ENCODE assay signal across 9 cellular contexts in the genomic region with DNA sequence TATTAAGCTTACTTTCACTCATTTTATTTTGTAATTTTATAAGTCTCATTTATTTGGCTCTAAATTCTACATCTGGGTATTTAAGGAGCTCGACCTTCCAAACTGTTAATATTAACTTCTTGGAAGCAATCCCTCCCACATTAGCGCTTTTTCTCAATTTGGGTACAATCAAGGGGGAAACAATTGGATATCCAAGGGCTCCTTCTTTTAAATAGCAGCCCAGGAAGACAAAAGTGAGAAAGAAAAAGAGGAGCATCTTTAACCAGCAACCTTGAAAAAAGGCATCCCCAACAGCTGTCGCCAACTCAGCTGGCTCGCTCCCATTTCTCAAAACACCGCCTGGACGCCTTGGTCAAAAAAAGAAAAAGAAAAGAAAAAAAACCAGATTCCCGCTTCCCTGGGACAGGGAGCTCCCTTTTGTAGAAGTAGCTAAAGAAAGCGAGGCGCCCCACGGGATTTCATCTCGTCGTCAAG. TPM values are rescaled to one million over a fixed set of nuclear protein-coding genes. Genes with fewer than 3 reads are reported as not detected.
DNase-seq lines count a peak whose midpoint lies in the region; ATAC-seq, FAIRE-seq and TF ChIP-seq lines count a peak whose summit lies in the region.
"Had no signal": no experiment of that assay in that cellular context is flagged by ENCODE, and none has a peak within 500 bp of the region (broad histone marks: within the 10 kb centered on the region; RNA-seq: fewer than 3 reads in every experiment).

No MANE protein-coding gene starts in this region.

- no peaks in the 10 kb centered on the region for H3K79me2 ChIP-seq in H1 (ENCODE audit: control insufficient read depth in 1 of 2, insufficient read depth in 2 of 2, low read length in 2 of 2)

- no peak overlapping the region for H3K56ac ChIP-seq in IMR-90 (ENCODE audit: extremely low read depth, insufficient read depth, low read length)
- no peak overlapping the region for H3K56ac ChIP-seq in H1 (replicated peaks; ENCODE audit: insufficient read length, low read depth, low read length)

- H3K4me3 Mint-ChIP-seq in nephron, result peak overlapping the region; percentile 87 to 96 (median 93)

- H3K27me3 ChIP-seq in AG04450 (ENCODE audit: control insufficient read depth, insufficient read depth, low read length) (peaks cover 25% of the 10 kb centered on the region), IMR-90 (ENCODE audit: control insufficient read depth, insufficient read depth, low read length) (peaks cover 31% of the 10 kb centered on the region), H1 (replicated peaks in 1 of 4; ENCODE audit: control insufficient read depth in 3 of 4, extremely low read depth in 1 of 4, insufficient read depth in 3 of 4, low read length in 3 of 4) (peaks cover 0 to 29% (median 19%) of the 10 kb centered on the region in 4 experiments; a peak in 6 of 7 replicates)

- no peak overlapping the region for H2AK9ac ChIP-seq in IMR-90 (replicated peaks; ENCODE audit: low read depth, low read length, poor library complexity)

- TF ChIP-seq CTCF in AG04450 (IDR thresholded peaks at IDR 0.05; ENCODE audit: low read depth, low read length) (no peak), IMR-90 (conservative IDR thresholded peaks at IDR 0.05; ENCODE audit: low read depth, low read length) (no peak), H1 (IDR thresholded peaks at IDR 0.05; ENCODE audit: control extremely low read depth in 1 of 3, insufficient read depth in 1 of 3, low read depth in 1 of 3, low read length in 3 of 3) (no peak), nephron (IDR thresholded peaks at IDR 0.05; ENCODE audit: unreplicated experiment in 3 of 3) (no peak)

- H2BK20ac ChIP-seq in IMR-90 (ENCODE audit: low read depth, low read length) (no peak overlapping the region), H1 (ENCODE audit: low read length) (no peak overlapping the region)

- DNase-seq in AG04450 (ENCODE audit: low read depth, low spot score) (no peak), IMR-90 (peak; percentile 13), H1 (ENCODE audit: low read depth in 1 of 2, low spot score in 2 of 2) (no peak), DMS53 treated with DMSO at 0.1 percent for 48 hours (lab: John Stamatoyannopoulos, UW; ENCODE audit: unreplicated experiment) (no peak), AG08395 (ENCODE audit: low spot score) (no peak), NCI-H748 treated with DMSO at 0.1 percent for 48 hours (lab: John Stamatoyannopoulos, UW) (no peak), GM19239 (ENCODE audit: insufficient read length, low spot score) (no peak)

- no peak for TF ChIP-seq POLR2A in IMR-90 (IDR thresholded peaks at IDR 0.05; ENCODE audit: low read depth, low read length)
- TF ChIP-seq POLR2A in H1 (IDR thresholded peaks at IDR 0.05; ENCODE audit: control extremely low read depth in 1 of 2, low read depth in 2 of 2, low read length in 2 of 2), result no peak

- H3K18ac ChIP-seq in IMR-90 (ENCODE audit: low read depth, low read length), result no peak overlapping the region
- no peak overlapping the region for H3K18ac ChIP-seq in H1 (ENCODE audit: extremely low read depth, low read length)

- TF ChIP-seq RAD21 in IMR-90 (IDR thresholded peaks at IDR 0.05; ENCODE audit: low read length), result no peak
- no peak for TF ChIP-seq RAD21 in H1 (IDR thresholded peaks at IDR 0.05 in 1 of 2, conservative IDR thresholded peaks at IDR 0.05 in 1 of 2; ENCODE audit: low read depth in 2 of 2, low read length in 2 of 2)

- H3K9me3 ChIP-seq in AG04450 (ENCODE audit: control insufficient read depth, insufficient read depth, low read length) (no peaks in the 10 kb centered on the region), IMR-90 (ENCODE audit: control insufficient read depth, insufficient read depth, low read length) (no peaks in the 10 kb centered on the region), H1 (ENCODE audit: insufficient read depth in 2 of 2, low read depth in 1 of 2, low read length in 1 of 2) (no peaks in the 10 kb centered on the region)

- H3K23ac ChIP-seq in IMR-90 (ENCODE audit: low read depth, low read length) (0 out of 2 replicates have a peak overlapping the region, but pooled peaks have one; percentile 0), H1 (ENCODE audit: insufficient read length) (no peak overlapping the region)

- H2AFZ ChIP-seq in IMR-90 (replicated peaks; ENCODE audit: low read length, poor library complexity) (peak overlapping the region; percentile 90), H1 (ENCODE audit: low read length) (no peak overlapping the region)

- H3K4me1 Mint-ChIP-seq in nephron, result peaks cover 20% of the 10 kb centered on the region

- H3K4me1 ChIP-seq in IMR-90 (ENCODE audit: control insufficient read depth, insufficient read depth, low read length) (no peaks in the 10 kb centered on the region; the same call in 1 of the 2 replicates), H1 (replicated peaks in 1 of 4; ENCODE audit: control insufficient read depth in 3 of 4, insufficient read depth in 4 of 4, low read length in 3 of 4) (peaks cover 4 to 9% (median 6%) of the 10 kb centered on the region in 4 experiments; a peak in 6 of 7 replicates)

- H2AK5ac ChIP-seq in IMR-90 (ENCODE audit: low read depth, low read length) (no peak overlapping the region), H1 (ENCODE audit: low read depth, low read length) (no peak overlapping the region)

- H3K4me3 ChIP-seq in AG04450 (ENCODE audit: low read depth, low read length) (peak overlapping the region; percentile 68), IMR-90 (ENCODE audit: insufficient read depth, low read depth, low read length) (peak overlapping the region; percentile 60), H1 (ENCODE audit: extremely low read depth in 1 of 4, insufficient read depth in 2 of 4, low read depth in 3 of 4, low read length in 4 of 4) (peak overlapping the region; percentile 46 to 88 (median 68))

- peak overlapping the region in 1 of 3 experiments; percentile 68 for H3K27ac Mint-ChIP-seq in nephron

- H4K8ac ChIP-seq in IMR-90 (ENCODE audit: low read depth in 2 of 2, low read length in 2 of 2), result no peak overlapping the region; a peak in 1 of 4 replicates
- H4K8ac ChIP-seq in H1 (ENCODE audit: extremely low read depth, insufficient read depth, low read length), result no peak overlapping the region

- H4K91ac ChIP-seq in IMR-90 (ENCODE audit: insufficient read depth, low read depth, low read length) (no peak overlapping the region), H1 (replicated peaks; ENCODE audit: insufficient read length, low read length) (no peak overlapping the region)

- FAIRE-seq in H1 (lab: Jason Lieb, UNC) (no peak), GM19239 (lab: Jason Lieb, UNC) (no peak)

- peak overlapping the region; percentile 68 for H3K4me2 ChIP-seq in IMR-90 (ENCODE audit: low read depth, low read length)
- peak overlapping the region; percentile 91 to 100 for H3K4me2 ChIP-seq in H1 (ENCODE audit: insufficient read depth in 1 of 2, low read depth in 2 of 2, low read length in 2 of 2)

- H2BK15ac ChIP-seq in IMR-90 (ENCODE audit: low read depth, low read length), result no peak overlapping the region
- no peak overlapping the region for H2BK15ac ChIP-seq in H1 (ENCODE audit: low read length)

- H2BK120ac ChIP-seq in IMR-90 (ENCODE audit: low read depth, low read length) (no peak overlapping the region), H1 (replicated peaks; ENCODE audit: low read depth, low read length) (no peak overlapping the region)

- intact Hi-C loops in IMR-90 (cut with micrococcal nuclease), result no loop called here

- TF ChIP-seq EP300 in H1 (IDR thresholded peaks at IDR 0.05; ENCODE audit: borderline replicate concordance in 1 of 2, low read depth in 2 of 2, low read length in 2 of 2), result no peak

- H3K23me2 ChIP-seq in H1 (ENCODE audit: low read depth, low read length), result peaks cover 14% of the 10 kb centered on the region

- no peak for ATAC-seq in IMR-90 (ENCODE audit: low read depth)

- H4K20me1 ChIP-seq in IMR-90 (ENCODE audit: insufficient read depth, low read length), result no peaks in the 10 kb centered on the region
- peaks cover 3 to 9% of the 10 kb centered on the region in 2 experiments for H4K20me1 ChIP-seq in H1 (replicated peaks in 1 of 2; ENCODE audit: control insufficient read depth in 1 of 2, insufficient read depth in 2 of 2, low read length in 2 of 2)

- peaks cover 8% of the 10 kb centered on the region for H3K27me3 Mint-ChIP-seq in nephron (ENCODE audit: low read depth)

- no TSS peak for BruUV-seq in IMR-90 (replicated peaks; lab: Mats Ljungman, UMichigan)

- H4K5ac ChIP-seq in IMR-90 (ENCODE audit: low read depth, low read length), result no peak overlapping the region
- H4K5ac ChIP-seq in H1 (ENCODE audit: insufficient read length, low read depth, low read length), result no peak overlapping the region

- H3K79me1 ChIP-seq in IMR-90 (ENCODE audit: low read depth in 1 of 2, low read length in 2 of 2), result no peaks in the 10 kb centered on the region
- H3K79me1 ChIP-seq in H1 (ENCODE audit: low read depth, low read length), result no peaks in the 10 kb centered on the region

- peaks cover 5% of the 10 kb centered on the region for H3K9me1 ChIP-seq in IMR-90 (ENCODE audit: insufficient read depth, low read length)

- CTCF ChIA-PET in AG04450 (lab: Charles Lee) (interaction anchor here (0.6 to 1.0 kb wide), 4 partner anchors 24 to 781 kb away, joined by 3 to 5 read pairs (median 4); no protein-coding TSS in a partner anchor), IMR-90 (lab: Yijun Ruan, JAX) (interaction anchor here (1.0 kb wide), 1 partner anchor 12 kb away, joined by 3 read pairs; no protein-coding TSS in a partner anchor), H1 (lab: Charles Lee; ENCODE audit: partially characterized antibody) (interaction anchor here (0.6 to 3.1 kb wide), 5 partner anchors 24 to 126 kb away, joined by 3 to 8 read pairs (median 5); no protein-coding TSS in a partner anchor)

- in situ Hi-C loops in IMR-90 (cut with MboI; ENCODE audit: low sequenced_read_pairs), result no loop called here

- POLR2A ChIA-PET in AG04450 (lab: Yijun Ruan, JAX) (no interaction called here), IMR-90 (lab: Charles Lee; ENCODE audit: unreplicated experiment) (no interaction called here), H1 (lab: Charles Lee; ENCODE audit: partially characterized antibody) (interaction anchor here (1.1 kb wide), 1 partner anchor 47 kb away, joined by 3 read pairs; no protein-coding TSS in a partner anchor)

- H3K27ac ChIP-seq in AG04450 (ENCODE audit: low read depth, low read length) (no peak overlapping the region), IMR-90 (ENCODE audit: insufficient read depth, low read length) (no peak overlapping the region), H1 (ENCODE audit: low read depth, low read length) (no peak overlapping the region)

- no peaks in the 10 kb centered on the region for H3K9me3 Mint-ChIP-seq in nephron

- H3K9ac ChIP-seq in IMR-90 (ENCODE audit: low read depth, low read length), result no peak overlapping the region
- peak overlapping the region in 1 of 4 experiments; percentile 33; a peak in 1 of 7 replicates for H3K9ac ChIP-seq in H1 (replicated peaks in 1 of 4; ENCODE audit: extremely low read depth in 1 of 4, low read depth in 3 of 4, low read length in 3 of 4)

- WGBS in IMR-90 (ENCODE audit: extremely low coverage in 2 of 2, insufficient read length in 1 of 2), 2 experiments, result 0% methylated on average over 5 of the region's 12 CpGs; no CpG with 5 or more reads in 1 of the 2 experiments
- 7% methylated on average over 12 of the region's 12 CpGs; no CpG with 5 or more reads in 1 of the 2 experiments for WGBS in H1 (ENCODE audit: extremely low coverage in 1 of 2, insufficient coverage in 1 of 2, insufficient read length in 1 of 2, insufficient replicate concordance in 2 of 2, low coverage in 1 of 2, low lambda C conversion rate in 2 of 2, missing lambda C conversion rate in 1 of 2), 2 experiments

- dilution Hi-C loops in IMR-90 (cut with HindIII; ENCODE audit: low sequenced_read_pairs, unreplicated experiment), result no loop called here

- H2BK5ac ChIP-seq in IMR-90 (ENCODE audit: low read depth, low read length, poor library complexity, severe bottlenecking), result no peak overlapping the region
- no peak overlapping the region for H2BK5ac ChIP-seq in H1 (ENCODE audit: low read depth, low read length)

- no peak overlapping the region for H2BK12ac ChIP-seq in H1 (ENCODE audit: low read depth, low read length)

- no peaks in the 10 kb centered on the region for H3K36me3 ChIP-seq in IMR-90 (ENCODE audit: control insufficient read depth, insufficient read depth, low read length)
- no peaks in the 10 kb centered on the region for H3K36me3 ChIP-seq in H1 (ENCODE audit: control insufficient read depth in 2 of 4, insufficient read depth in 4 of 4, low read length in 3 of 4)

- H3K14ac ChIP-seq in IMR-90 (replicated peaks; ENCODE audit: low read depth, low read length) (no peak overlapping the region), H1 (ENCODE audit: insufficient read length) (no peak overlapping the region)

- no peaks in the 10 kb centered on the region for H3K36me3 Mint-ChIP-seq in nephron (ENCODE audit: low read depth)

- H3K4ac ChIP-seq in IMR-90 (ENCODE audit: low read depth, low read length) (no peak overlapping the region), H1 (replicated peaks; ENCODE audit: insufficient read length, low read depth, low read length) (no peak overlapping the region)

RNA-seq across cellular contexts. Expression of a gene that starts 0.9 kb away (rescaled TPM):
- polyA plus RNA-seq in AG04450 (2011; rRNA removed) (0.79 and 0.89 TPM in 2 replicates), IMR-90 (2012; rRNA removed) (0.89 and 0.96 TPM in 2 replicates), H1 (2011; rRNA removed) (1.1 and 1.7 TPM in 2 replicates)
- polyA minus RNA-seq in AG04450 (2011; rRNA and poly(A)+ RNA removed), result 2.3 and 2.8 TPM in 2 replicates
- total RNA-seq in IMR-90 (2012; rRNA removed), result 1.8 and 2.8 TPM in 2 replicates
- polyA plus RNA-seq in IMR-90 (2012; cell fraction: cytosol; rRNA removed), result 0.35 and 0.63 TPM in 2 replicates
- polyA plus RNA-seq in IMR-90 (2012; cell fraction: nucleus; rRNA removed; ENCODE audit: low replicate concordance), result 0.28 and 0.45 TPM in 2 replicates
- total RNA-seq in H1 (2021; fragmentation: NEBNext Ultra II Directional; extraction: Animal tissue kit (Norgen Biotek cat#: 25700)), result 1.8 and 2.0 TPM in 2 replicates
- polyA plus RNA-seq in H1 (2011; cell fraction: cytosol; rRNA removed), result 0.85 TPM
- polyA plus RNA-seq in H1 (2011; cell fraction: nucleus; rRNA removed), result 0.68 TPM
- 1.2 to 1.3 TPM (median 1.2 TPM) in 4 replicates for polyA plus RNA-seq in H1 (2012, experiment 1 of 2)
- polyA plus RNA-seq in H1 (2012, experiment 2 of 2), result 0.18 TPM
- 0.85 TPM for polyA plus RNA-seq in H1 (2013, experiment 1 of 2)
- 0.79 TPM for polyA plus RNA-seq in H1 (2013, experiment 2 of 2)
- 4.0 and 5.3 TPM in 2 replicates for polyA minus RNA-seq in H1 (2011; rRNA and poly(A)+ RNA removed)
- 1.5 TPM for polyA minus RNA-seq in H1 (2011; cell fraction: cytosol; rRNA and poly(A)+ RNA removed)
- 0.90 TPM for polyA minus RNA-seq in H1 (2011; cell fraction: nucleus; rRNA and poly(A)+ RNA removed)
- total RNA-seq: NCI-H460 had no signal
